In genomic region chr12:6363330-6364036, GRCh38 we compare ENCODE assay signal across 8 cellular contexts. TPM values are rescaled to one million over a fixed set of nuclear protein-coding genes. Genes with fewer than 3 reads are reported as not detected.
DNase-seq lines count a peak whose midpoint lies in the region; ATAC-seq lines count a peak whose summit lies in the region.

No MANE protein-coding gene starts in this region.

- H3K9me2 ChIP-seq in Karpas-422 (replicated peaks; ENCODE audit: insufficient read depth, low read length) = no peaks in the 10 kb centered on the region

- H3K27me3 ChIP-seq in adipocyte (replicated peaks; ENCODE audit: control insufficient read depth, insufficient read depth, low read length) (no peaks in the 10 kb centered on the region), skeletal muscle tissue (ENCODE audit: control insufficient read depth in 3 of 3, insufficient read depth in 3 of 3, low read length in 3 of 3) (no peaks in the 10 kb centered on the region), Karpas-422 (ENCODE audit: low read length) (no peaks in the 10 kb centered on the region)

- H3K27ac ChIP-seq in skeletal muscle tissue (ENCODE audit: low read depth, low read length) (peak overlapping the region; percentile 80), Karpas-422 (ENCODE audit: low read length) (no peak overlapping the region)

- DNase-seq in T follicular helper cell (ENCODE audit: low read depth) = peak; percentile 61
- peak; percentile 88 for DNase-seq in adipocyte (ENCODE audit: low read depth)
- peak; percentile 92 for DNase-seq in hepatic stellate cell (ENCODE audit: low spot score)
- DNase-seq in Karpas-422 = no peak

- no peaks in the 10 kb centered on the region for H4K20me1 ChIP-seq in Karpas-422 (ENCODE audit: insufficient read depth, low read depth, low read length)

- ATAC-seq in GM19395 (IDR thresholded peaks at IDR 0.05; ENCODE audit: unreplicated experiment) = peak; percentile 47
- ATAC-seq in GM21786 (IDR thresholded peaks at IDR 0.05; ENCODE audit: unreplicated experiment) = no peak
- ATAC-seq in GM21737 (IDR thresholded peaks at IDR 0.05; ENCODE audit: unreplicated experiment) = no peak

- H3K4me1 ChIP-seq in adipocyte (ENCODE audit: control insufficient read depth, insufficient read depth, low read length) (peaks cover 6% of the 10 kb centered on the region), skeletal muscle tissue (ENCODE audit: control insufficient read depth in 3 of 3, insufficient read depth in 3 of 3, low read length in 3 of 3) (peaks cover 7 to 10% (median 8%) of the 10 kb centered on the region in 3 donors), Karpas-422 (ENCODE audit: low read length) (peaks cover 6% of the 10 kb centered on the region)

- no peak overlapping the region for H3K4me2 ChIP-seq in Karpas-422 (ENCODE audit: low read depth, low read length, poor library complexity, severe bottlenecking)

- H3K36me3 ChIP-seq in adipocyte (ENCODE audit: control insufficient read depth, insufficient read depth, low read length, severe bottlenecking) = no peaks in the 10 kb centered on the region
- H3K36me3 ChIP-seq in skeletal muscle tissue (ENCODE audit: control insufficient read depth in 3 of 3, insufficient read depth in 3 of 3, low read length in 3 of 3) = no peaks in the 10 kb centered on the region
- no peaks in the 10 kb centered on the region for H3K36me3 ChIP-seq in Karpas-422 (ENCODE audit: insufficient read depth, low read length)

- no peak overlapping the region for H2AFZ ChIP-seq in Karpas-422 (ENCODE audit: low read length)

- H3K9me3 ChIP-seq in adipocyte (ENCODE audit: control insufficient read depth, low read length) (no peaks in the 10 kb centered on the region), skeletal muscle tissue (ENCODE audit: control insufficient read depth in 3 of 3, low read length in 3 of 3) (no peaks in the 10 kb centered on the region), Karpas-422 (ENCODE audit: low read length) (no peaks in the 10 kb centered on the region)

- no peaks in the 10 kb centered on the region for H3K79me2 ChIP-seq in Karpas-422 (ENCODE audit: low read length)

- H3K9ac ChIP-seq in adipocyte (ENCODE audit: low read length) (peak overlapping the region; percentile 95), skeletal muscle tissue (ENCODE audit: low read depth in 1 of 3, low read length in 3 of 3) (peak overlapping the region; percentile 80 to 86 (median 86)), Karpas-422 (ENCODE audit: low read length) (no peak overlapping the region)

- H3K4me3 ChIP-seq in adipocyte (ENCODE audit: low read length) (peak overlapping the region; percentile 92), skeletal muscle tissue (ENCODE audit: low read length in 3 of 3) (peak overlapping the region; percentile 71 to 81 (median 71)), Karpas-422 (ENCODE audit: low read length) (no peak overlapping the region)

RNA-seq across cellular contexts. Expression of gene SCNN1A, which starts 11.9 kb away (rescaled TPM):
- total RNA-seq in skeletal muscle tissue = not detected
- not detected in 2 replicates for total RNA-seq in Karpas-422 (2014; rRNA removed; shearing (Covaris generic); ENCODE audit: low replicate concordance)

RNA-seq across cellular contexts. Expression of gene LTBR, which starts 20.5 kb away (rescaled TPM):
- 11.0 TPM for total RNA-seq in skeletal muscle tissue
- total RNA-seq in Karpas-422 (2014; rRNA removed; shearing (Covaris generic); ENCODE audit: low replicate concordance) = not detected in 2 replicates

RNA-seq across cellular contexts. Expression of gene TNFRSF1A, which starts 21.6 kb away (rescaled TPM):
- 47.5 TPM for total RNA-seq in skeletal muscle tissue
- 0.72 TPM in 1 of 2 replicates, not detected in the other for total RNA-seq in Karpas-422 (2014; rRNA removed; shearing (Covaris generic); ENCODE audit: low replicate concordance)

RNA-seq across cellular contexts. Expression of gene PLEKHG6, which starts 53.0 kb away (rescaled TPM):
- 0.52 TPM for total RNA-seq in skeletal muscle tissue
- total RNA-seq in Karpas-422 (2014; rRNA removed; shearing (Covaris generic); ENCODE audit: low replicate concordance) = not detected in 2 replicates

Comparison
In these comparisons a context has a peak if more than half of its experiments do, and no peak if none do; other contexts are left out.
1. RNA of gene LTBR, which starts 20.5 kb away (total RNA-seq): 11.0 TPM in skeletal muscle tissue (single experiment); not detected in Karpas-422; every median in the first group is over 10 times any median in the second.
2. RNA of gene TNFRSF1A, which starts 21.6 kb away (total RNA-seq): 47.5 TPM in skeletal muscle tissue (single experiment); 0.72 TPM in Karpas-422; every median in the first group is over 10 times any median in the second.